In the genomic region with DNA sequence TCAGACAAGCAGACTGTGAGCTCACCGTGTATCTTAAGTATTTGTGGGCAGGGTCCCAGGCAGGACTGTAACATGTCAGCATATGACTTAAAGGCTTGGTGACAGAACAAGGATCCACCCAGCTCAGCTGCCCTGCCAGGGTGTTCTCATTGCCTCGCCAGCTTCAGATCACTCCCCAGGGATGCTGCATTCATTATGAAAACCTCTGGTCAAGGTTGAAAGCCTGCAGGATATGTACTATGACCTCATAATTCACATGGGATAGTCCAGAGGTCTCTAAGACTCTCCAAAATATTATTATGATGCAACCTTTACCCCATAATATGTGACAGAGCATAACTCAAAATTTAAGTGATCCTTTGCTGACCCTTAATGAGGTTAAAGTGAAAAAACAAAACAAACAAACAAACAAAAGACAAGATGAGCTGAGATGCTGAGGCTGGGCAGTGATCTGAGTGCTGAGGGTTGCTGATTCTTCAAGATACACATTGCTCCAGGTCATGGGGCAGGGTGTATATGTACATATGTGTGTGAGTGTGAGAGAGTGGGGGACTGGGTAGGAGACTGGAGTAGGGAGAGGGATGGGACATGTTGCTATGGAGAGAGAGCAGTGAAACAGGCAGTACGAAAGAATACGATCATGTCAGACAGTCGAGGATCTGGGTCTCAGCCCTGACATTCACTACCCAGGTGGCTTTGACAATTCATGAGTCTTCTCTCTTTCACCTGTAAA, we compare ENCODE assay signal across 8 cellular contexts.
DNase-seq lines count a peak whose midpoint lies in the region; ATAC-seq, FAIRE-seq and TF ChIP-seq lines count a peak whose summit lies in the region.

No MANE protein-coding gene starts in this region.

- no peaks in the 10 kb centered on the region for H3K36me3 ChIP-seq in GM12878 (ENCODE audit: control insufficient read depth in 2 of 2, insufficient read depth in 2 of 2, low read length in 1 of 2)

- no peak overlapping the region for H3K4me3 Mint-ChIP-seq in natural killer cell
- no peak overlapping the region for H3K4me3 Mint-ChIP-seq in progenitor cell of endocrine pancreas (ENCODE audit: low read depth)

- FAIRE-seq in GM12878 (lab: Jason Lieb, UNC), result no peak

- no peak for TF ChIP-seq POLR2A in GM12878 (IDR thresholded peaks at IDR 0.05; ENCODE audit: low read depth, low read length)

- H3K79me2 ChIP-seq in GM12878 (ENCODE audit: control insufficient read depth, insufficient read depth, low read length), result no peaks in the 10 kb centered on the region

- H3K4me2 ChIP-seq in GM12878 (ENCODE audit: control insufficient read depth, insufficient read depth), result no peak overlapping the region; the same call in 1 of the 2 replicates

- H3K36me3 Mint-ChIP-seq in natural killer cell (no peaks in the 10 kb centered on the region), progenitor cell of endocrine pancreas (ENCODE audit: insufficient read depth) (no peaks in the 10 kb centered on the region)

- no peak overlapping the region for H3K9ac ChIP-seq in GM12878 (ENCODE audit: control insufficient read depth, insufficient read depth, low read length)

- no peaks in the 10 kb centered on the region for H3K9me3 ChIP-seq in GM12878 (replicated peaks; ENCODE audit: control insufficient read depth, insufficient read depth, low read length)

- POLR2A ChIA-PET in GM12878 (lab: Charles Lee), result interaction anchor here (0.9 to 3.1 kb wide), 4 partner anchors 11 to 97 kb away, joined by 3 to 10 read pairs (median 5); no protein-coding TSS in a partner anchor

- peak; percentile 71 for DNase-seq in GM12878 (ENCODE audit: low read depth, low spot score)
- DNase-seq in natural killer cell, result no peak
- DNase-seq in NCI-H748 (lab: John Stamatoyannopoulos, UW; ENCODE audit: unreplicated experiment), result no peak
- DNase-seq in CD1c-positive myeloid dendritic cell (ENCODE audit: extremely low spot score), result no peak
- no peak for DNase-seq in NCI-H1048 (lab: John Stamatoyannopoulos, UW)
- DNase-seq in progenitor cell of endocrine pancreas (ENCODE audit: low spot score, unreplicated experiment), result no peak

- H3K4me1 ChIP-seq in GM12878 (ENCODE audit: control insufficient read depth, insufficient read depth, low read length), result peaks cover 42% of the 10 kb centered on the region

- H3K4me1 Mint-ChIP-seq in natural killer cell (peaks cover 37 to 43% of the 10 kb centered on the region in 2 donors), progenitor cell of endocrine pancreas (ENCODE audit: low read depth) (peaks cover 5% of the 10 kb centered on the region)

- H3K27ac Mint-ChIP-seq in natural killer cell (peak overlapping the region; percentile 89 to 92), progenitor cell of endocrine pancreas (no peak overlapping the region)

- SMC1A ChIA-PET in GM12878 (lab: Charles Lee; ENCODE audit: uncharacterized antibody, unreplicated experiment), result interaction anchor here (0.7 to 5.6 kb wide), 24 partner anchors 12 to 362 kb away, joined by 3 to 76 read pairs (median 5); no protein-coding TSS in a partner anchor

- no TSS peak for BruUV-seq in GM12878 (replicated peaks; lab: Mats Ljungman, UMichigan)

- H3K9me3 Mint-ChIP-seq in natural killer cell (no peaks in the 10 kb centered on the region), progenitor cell of endocrine pancreas (ENCODE audit: low read depth) (no peaks in the 10 kb centered on the region)

- TF ChIP-seq RAD21 in GM12878 (IDR thresholded peaks at IDR 0.05; ENCODE audit: insufficient read depth, low read depth, low read length), result no peak

- intact Hi-C loops in GM12878 (cut with micrococcal nuclease; ENCODE audit: unreplicated experiment) (loop anchor here (1.0 to 5.0 kb wide), 3 partner anchors 42 to 167 kb away; no protein-coding TSS in a partner anchor), natural killer cell (cut with micrococcal nuclease) (loop anchor here (1.0 kb wide), 2 partner anchors 46 to 63 kb away; no protein-coding TSS in a partner anchor)

- H3K27me3 Mint-ChIP-seq in natural killer cell (ENCODE audit: low read depth in 2 of 2) (peaks cover 0 to 3% of the 10 kb centered on the region in 2 donors), progenitor cell of endocrine pancreas (no peaks in the 10 kb centered on the region)

- TF ChIP-seq CTCF in GM12878 (IDR thresholded peaks at IDR 0.05 in 2 of 3, conservative IDR thresholded peaks at IDR 0.05 in 1 of 3; ENCODE audit: control insufficient read depth in 2 of 3, extremely low read depth in 1 of 3, insufficient read depth in 1 of 3, low read depth in 3 of 3, low read length in 3 of 3), result no peak
- no peak for TF ChIP-seq CTCF in natural killer cell (IDR thresholded peaks at IDR 0.05)
- TF ChIP-seq CTCF in progenitor cell of endocrine pancreas (IDR thresholded peaks at IDR 0.05; ENCODE audit: unreplicated experiment), result no peak

- peak; percentile 43 to 54; a peak in 2 of 4 replicates for TF ChIP-seq EP300 in GM12878 (IDR thresholded peaks at IDR 0.05; ENCODE audit: borderline replicate concordance in 1 of 2, control insufficient read depth in 1 of 2, low read depth in 2 of 2, low read length in 2 of 2)

- 57% methylated on average over 5 of the region's 5 CpGs for WGBS in GM12878 (ENCODE audit: insufficient coverage, insufficient replicate concordance, low lambda C conversion rate, missing lambda C conversion rate)

- peak overlapping the region; percentile 45; the same call in 1 of the 2 replicates for H3K27ac ChIP-seq in GM12878 (ENCODE audit: control insufficient read depth, insufficient read depth)

- CTCF ChIA-PET in GM12878 (lab: Yijun Ruan, JAX), result interaction anchor here (0.6 to 2.0 kb wide), 7 partner anchors 11 to 208 kb away, joined by 3 to 6 read pairs (median 3); no protein-coding TSS in a partner anchor

- no peaks in the 10 kb centered on the region for H3K27me3 ChIP-seq in GM12878 (replicated peaks in 1 of 2; ENCODE audit: control insufficient read depth in 2 of 2, insufficient read depth in 2 of 2, low read length in 1 of 2)

- H3K4me3 ChIP-seq in GM12878, result no peak overlapping the region

- RAD21 ChIA-PET in GM12878 (lab: Charles Lee; ENCODE audit: unreplicated experiment), result interaction anchor here (0.9 to 5.2 kb wide), 17 partner anchors 12 to 362 kb away, joined by 3 to 64 read pairs (median 4); a partner anchor contains a TSS

- no peaks in the 10 kb centered on the region for H4K20me1 ChIP-seq in GM12878 (ENCODE audit: control insufficient read depth, insufficient read depth)

- in situ Hi-C loops in GM12878 (cut with MboI), result no loop called here

- ATAC-seq in GM18870 (IDR thresholded peaks at IDR 0.05; ENCODE audit: unreplicated experiment) (peak; percentile 32), HG02938 (IDR thresholded peaks at IDR 0.05; ENCODE audit: unreplicated experiment) (peak; percentile 33), GM12878 (peak; percentile 74), natural killer cell (no peak)

- no peak overlapping the region for H2AFZ ChIP-seq in GM12878 (ENCODE audit: control insufficient read depth, low read depth, low read length)

TF ChIP-seq in GM12878, 131 proteins besides CTCF, POLR2A, EP300 and RAD21 (continues in another document):
- TF ChIP-seq ZNF274 (IDR thresholded peaks at IDR 0.05; ENCODE audit: insufficient read depth, insufficient read length), result no peak
- TF ChIP-seq, protein P1, sequence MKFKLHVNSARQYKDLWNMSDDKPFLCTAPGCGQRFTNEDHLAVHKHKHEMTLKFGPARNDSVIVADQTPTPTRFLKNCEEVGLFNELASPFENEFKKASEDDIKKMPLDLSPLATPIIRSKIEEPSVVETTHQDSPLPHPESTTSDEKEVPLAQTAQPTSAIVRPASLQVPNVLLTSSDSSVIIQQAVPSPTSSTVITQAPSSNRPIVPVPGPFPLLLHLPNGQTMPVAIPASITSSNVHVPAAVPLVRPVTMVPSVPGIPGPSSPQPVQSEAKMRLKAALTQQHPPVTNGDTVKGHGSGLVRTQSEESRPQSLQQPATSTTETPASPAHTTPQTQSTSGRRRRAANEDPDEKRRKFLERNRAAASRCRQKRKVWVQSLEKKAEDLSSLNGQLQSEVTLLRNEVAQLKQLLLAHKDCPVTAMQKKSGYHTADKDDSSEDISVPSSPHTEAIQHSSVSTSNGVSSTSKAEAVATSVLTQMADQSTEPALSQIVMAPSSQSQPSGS (IDR thresholded peaks at IDR 0.05; ENCODE audit: low read length), result peak; percentile 44; the same call in 1 of the 2 replicates
- TF ChIP-seq, protein P2, sequence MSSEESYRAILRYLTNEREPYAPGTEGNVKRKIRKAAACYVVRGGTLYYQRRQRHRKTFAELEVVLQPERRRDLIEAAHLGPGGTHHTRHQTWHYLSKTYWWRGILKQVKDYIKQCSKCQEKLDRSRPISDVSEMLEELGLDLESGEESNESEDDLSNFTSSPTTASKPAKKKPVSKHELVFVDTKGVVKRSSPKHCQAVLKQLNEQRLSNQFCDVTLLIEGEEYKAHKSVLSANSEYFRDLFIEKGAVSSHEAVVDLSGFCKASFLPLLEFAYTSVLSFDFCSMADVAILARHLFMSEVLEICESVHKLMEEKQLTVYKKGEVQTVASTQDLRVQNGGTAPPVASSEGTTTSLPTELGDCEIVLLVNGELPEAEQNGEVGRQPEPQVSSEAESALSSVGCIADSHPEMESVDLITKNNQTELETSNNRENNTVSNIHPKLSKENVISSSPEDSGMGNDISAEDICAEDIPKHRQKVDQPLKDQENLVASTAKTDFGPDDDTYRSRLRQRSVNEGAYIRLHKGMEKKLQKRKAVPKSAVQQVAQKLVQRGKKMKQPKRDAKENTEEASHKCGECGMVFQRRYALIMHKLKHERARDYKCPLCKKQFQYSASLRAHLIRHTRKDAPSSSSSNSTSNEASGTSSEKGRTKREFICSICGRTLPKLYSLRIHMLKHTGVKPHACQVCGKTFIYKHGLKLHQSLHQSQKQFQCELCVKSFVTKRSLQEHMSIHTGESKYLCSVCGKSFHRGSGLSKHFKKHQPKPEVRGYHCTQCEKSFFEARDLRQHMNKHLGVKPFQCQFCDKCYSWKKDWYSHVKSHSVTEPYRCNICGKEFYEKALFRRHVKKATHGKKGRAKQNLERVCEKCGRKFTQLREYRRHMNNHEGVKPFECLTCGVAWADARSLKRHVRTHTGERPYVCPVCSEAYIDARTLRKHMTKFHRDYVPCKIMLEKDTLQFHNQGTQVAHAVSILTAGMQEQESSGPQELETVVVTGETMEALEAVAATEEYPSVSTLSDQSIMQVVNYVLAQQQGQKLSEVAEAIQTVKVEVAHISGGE (CRISPR knock-in tag; IDR thresholded peaks at IDR 0.05), result no peak
- TF ChIP-seq HDGF (IDR thresholded peaks at IDR 0.05), result peak; percentile 53; the same call in 1 of the 2 replicates
- peak; percentile 71 for TF ChIP-seq RUNX3 (IDR thresholded peaks at IDR 0.05; ENCODE audit: low read length)
- no peak for TF ChIP-seq CHD2 (IDR thresholded peaks at IDR 0.05; ENCODE audit: borderline replicate concordance, low read depth, low read length)
- 0 out of 4 replicates have a peak, but pooled peaks have one; percentile 27 to 29 for TF ChIP-seq BHLHE40 (IDR thresholded peaks at IDR 0.05; ENCODE audit: borderline replicate concordance in 1 of 2, low read depth in 2 of 2, low read length in 1 of 2)
- TF ChIP-seq SPI1 (IDR thresholded peaks at IDR 0.05; ENCODE audit: borderline replicate concordance, insufficient read depth, low read depth, low read length), result no peak
- peak; percentile 71 for TF ChIP-seq JUNB (IDR thresholded peaks at IDR 0.05)
- TF ChIP-seq GATAD2B (conservative IDR thresholded peaks at IDR 0.05; ENCODE audit: low read depth), result no peak

Comparison
In these comparisons a context has a peak if more than half of its experiments do, and no peak if none do; other contexts are left out.
1. ATAC-seq: peak in GM18870 (single experiment), HG02938 (single experiment) and GM12878 (single experiment); none in natural killer cell (0 of 3).